In the genomic region with DNA sequence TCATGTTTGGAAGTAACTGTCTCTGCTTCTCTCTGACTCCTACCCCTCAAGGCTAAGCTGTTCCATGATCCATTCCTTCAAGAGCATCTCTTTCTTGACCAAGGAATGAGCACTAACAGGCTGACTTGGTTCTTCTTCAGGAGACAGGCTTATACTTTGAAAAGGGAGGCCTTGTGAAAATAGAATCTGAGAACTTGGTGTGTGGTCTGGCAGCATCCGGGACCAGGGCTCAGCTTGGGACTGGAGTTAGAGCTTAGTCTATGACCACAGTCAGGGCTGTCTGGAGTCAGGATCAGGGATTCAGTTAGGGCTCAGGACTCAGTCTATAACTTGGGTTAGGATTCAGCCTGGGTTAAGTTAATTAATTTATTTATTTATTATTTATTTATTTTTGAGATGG, we compare ENCODE assay signal across 33 cellular contexts.
"Had no signal": no experiment of that assay in that cellular context is flagged by ENCODE, and none has a peak within 500 bp of the region (broad histone marks: within the 10 kb centered on the region; RNA-seq: fewer than 3 reads in every experiment).

No MANE protein-coding gene starts in this region.

- H3K36me3 Mint-ChIP-seq: activated CD4-positive, alpha-beta memory T cell treated with anti-CD3 and anti-CD28 coated beads for 36 hours; activated CD8-positive, alpha-beta memory T cell treated with anti-CD3 and anti-CD28 coated beads, Interleukin-2, amount 10 ng/mL, durations not matched to agents 7 days and 5 days; activated naive CD4-positive, alpha-beta T cell treated with anti-CD3 and anti-CD28 coated beads, Interleukin-2, amount 10 ng/mL, durations not matched to agents 7 days and 5 days; activated naive CD8-positive, alpha-beta T cell had no signal

- H3K27ac Mint-ChIP-seq: activated CD4-positive, alpha-beta memory T cell treated with anti-CD3 and anti-CD28 coated beads for 36 hours; activated CD4-positive, alpha-beta T cell treated with anti-CD3 and anti-CD28 coated beads for 36 hours; activated CD4-positive, alpha-beta T cell treated with anti-CD3 and anti-CD28 coated beads, Interleukin-2, amount 10 ng/mL, durations not matched to agents 24 days and 14 days; activated CD8-positive, alpha-beta memory T cell treated with anti-CD3 and anti-CD28 coated beads, Interleukin-2, amount 10 ng/mL, durations not matched to agents 7 days and 5 days; activated CD8-positive, alpha-beta T cell treated with anti-CD3 and anti-CD28 coated beads, Interleukin-2, amount 10 ng/mL, durations not matched to agents 7 days and 5 days; activated naive CD4-positive, alpha-beta T cell treated with anti-CD3 and anti-CD28 coated beads, Interleukin-2, amount 10 ng/mL, durations not matched to agents 7 days and 5 days; activated naive CD8-positive, alpha-beta T cell; activated T-helper 1 cell treated with anti-CD3 and anti-CD28 coated beads, Interleukin-12 subunit alpha, Interleukin-12 subunit beta, Interleukin-2, Interleukin-4 antibody, amounts not matched to agents 30 ng/mL and 10 ng/mL and 1 ng/mL, durations not matched to agents 14 hours and 24 hours and 36 hours; effector memory CD8-positive, alpha-beta T cell; T-helper 17 cell; T-helper 2 cell treated with Interferon-gamma antibody and Interleukin-4, amounts not matched to agents 5 μg/mL and 100 μg/mL, for 36 hours had no signal

- H3K27me3 ChIP-seq: body of pancreas, esophagus muscularis mucosa, gastrocnemius medialis had no signal

- H3K4me1 Mint-ChIP-seq: activated CD4-positive, alpha-beta T cell treated with anti-CD3 and anti-CD28 coated beads for 36 hours; activated CD4-positive, alpha-beta T cell treated with anti-CD3 and anti-CD28 coated beads, Interleukin-2, amount 10 ng/mL, durations not matched to agents 24 days and 14 days; activated naive CD4-positive, alpha-beta T cell treated with anti-CD3 and anti-CD28 coated beads, Interleukin-2, amount 10 ng/mL, durations not matched to agents 7 days and 5 days; T-helper 17 cell had no signal

- H3K27ac ChIP-seq: body of pancreas, foreskin keratinocyte, gastrocnemius medialis had no signal

- H3K4me1 ChIP-seq: body of pancreas, foreskin keratinocyte, gastrocnemius medialis had no signal

- H3K27me3 Mint-ChIP-seq: activated CD4-positive, alpha-beta memory T cell treated with anti-CD3 and anti-CD28 coated beads for 36 hours; activated CD4-positive, alpha-beta T cell treated with anti-CD3 and anti-CD28 coated beads for 36 hours; activated CD4-positive, alpha-beta T cell treated with anti-CD3 and anti-CD28 coated beads, Interleukin-2, amount 10 ng/mL, durations not matched to agents 24 days and 14 days; activated naive CD8-positive, alpha-beta T cell had no signal

- H3K4me3 ChIP-seq: body of pancreas, gastrocnemius medialis had no signal

- H3K9me3 Mint-ChIP-seq: activated CD4-positive, alpha-beta memory T cell treated with anti-CD3 and anti-CD28 coated beads for 36 hours; activated CD4-positive, alpha-beta T cell treated with anti-CD3 and anti-CD28 coated beads, Interleukin-2, amount 10 ng/mL, durations not matched to agents 24 days and 14 days; activated naive CD4-positive, alpha-beta T cell treated with anti-CD3 and anti-CD28 coated beads, Interleukin-2, amount 10 ng/mL, durations not matched to agents 7 days and 5 days; activated T-helper 1 cell treated with anti-CD3 and anti-CD28 coated beads, Interleukin-12 subunit alpha, Interleukin-12 subunit beta, Interleukin-2, Interleukin-4 antibody, amounts not matched to agents 30 ng/mL and 10 ng/mL and 1 ng/mL, durations not matched to agents 14 hours and 24 hours and 36 hours; effector memory CD8-positive, alpha-beta T cell; T-helper 2 cell treated with Interferon-gamma antibody and Interleukin-4, amounts not matched to agents 5 μg/mL and 100 μg/mL, for 36 hours had no signal

- FAIRE-seq: colon had no signal

- DNase-seq: activated CD4-positive, alpha-beta memory T cell treated with anti-CD3 and anti-CD28 coated beads for 36 hours; activated CD4-positive, alpha-beta T cell treated with anti-CD3 and anti-CD28 coated beads for 36 hours; activated CD4-positive, alpha-beta T cell treated with anti-CD3 and anti-CD28 coated beads, Interleukin-2, amount 10 ng/mL, durations not matched to agents 24 days and 14 days; activated CD4-positive, CD25-positive, alpha-beta regulatory T cell; activated CD4-positive, CD25-positive, alpha-beta regulatory T cell treated with anti-CD3 and anti-CD28 coated beads, Interleukin-2, amount 50 U/mL, for 72 hours; activated CD8-positive, alpha-beta memory T cell treated with anti-CD3 and anti-CD28 coated beads, Interleukin-2, amount 10 ng/mL, durations not matched to agents 7 days and 5 days; activated CD8-positive, alpha-beta memory T cell treated with anti-CD3 and anti-CD28 coated beads, Interleukin-2, amount 50 U/mL, for 4 hours; activated CD8-positive, alpha-beta T cell treated with anti-CD3 and anti-CD28 coated beads, Interleukin-2, amount 10 ng/mL, durations not matched to agents 7 days and 5 days; activated gamma-delta T cell; activated naive CD4-positive, alpha-beta T cell; activated naive CD4-positive, alpha-beta T cell treated with anti-CD3 and anti-CD28 coated beads, Interleukin-2, amount 10 ng/mL, durations not matched to agents 7 days and 5 days; activated T-cell treated with anti-CD3 and anti-CD28 coated beads, Interleukin-2, amount 50 U/mL, for 1 hour; activated T-cell treated with anti-CD3 and anti-CD28 coated beads, Interleukin-2, amount 50 U/mL, for 48 hours; amniotic stem cell; aorta; body of pancreas; caudate nucleus; cortex of kidney; dermis blood vessel endothelial cell; effector CD4-positive, alpha-beta T cell; effector memory CD8-positive, alpha-beta T cell; erythroblast; foreskin keratinocyte; gastrocnemius medialis; glutamatergic neuron; T-helper 1 cell; T-helper 17 cell; T1000 had no signal

- H3K4me3 Mint-ChIP-seq: activated CD4-positive, alpha-beta memory T cell treated with anti-CD3 and anti-CD28 coated beads for 36 hours; activated CD4-positive, alpha-beta T cell treated with anti-CD3 and anti-CD28 coated beads for 36 hours; activated CD4-positive, alpha-beta T cell treated with anti-CD3 and anti-CD28 coated beads, Interleukin-2, amount 10 ng/mL, durations not matched to agents 24 days and 14 days; activated CD8-positive, alpha-beta memory T cell treated with anti-CD3 and anti-CD28 coated beads, Interleukin-2, amount 10 ng/mL, durations not matched to agents 7 days and 5 days; activated CD8-positive, alpha-beta T cell treated with anti-CD3 and anti-CD28 coated beads, Interleukin-2, amount 10 ng/mL, durations not matched to agents 7 days and 5 days; activated naive CD4-positive, alpha-beta T cell treated with anti-CD3 and anti-CD28 coated beads, Interleukin-2, amount 10 ng/mL, durations not matched to agents 7 days and 5 days; activated naive CD8-positive, alpha-beta T cell; activated T-helper 1 cell treated with anti-CD3 and anti-CD28 coated beads, Interleukin-12 subunit alpha, Interleukin-12 subunit beta, Interleukin-2, Interleukin-4 antibody, amounts not matched to agents 30 ng/mL and 10 ng/mL and 1 ng/mL, durations not matched to agents 14 hours and 24 hours and 36 hours; effector memory CD8-positive, alpha-beta T cell; T-helper 17 cell; T-helper 2 cell treated with Interferon-gamma antibody and Interleukin-4, amounts not matched to agents 5 μg/mL and 100 μg/mL, for 36 hours had no signal

- H3K36me3 ChIP-seq: esophagus muscularis mucosa, gastrocnemius medialis had no signal

- H3K9me3 ChIP-seq: body of pancreas, esophagus muscularis mucosa, gastrocnemius medialis had no signal

- ATAC-seq: activated CD4-positive, alpha-beta T cell treated with anti-CD3 and anti-CD28 coated beads for 36 hours; activated CD8-positive, alpha-beta memory T cell treated with anti-CD3 and anti-CD28 coated beads, Interleukin-2, amount 10 ng/mL, durations not matched to agents 7 days and 5 days; activated CD8-positive, alpha-beta T cell treated with anti-CD3 and anti-CD28 coated beads, Interleukin-2, amount 10 ng/mL, durations not matched to agents 7 days and 5 days; effector memory CD8-positive, alpha-beta T cell; foreskin keratinocyte; gastrocnemius medialis; T-helper 17 cell had no signal
